In the genomic region with DNA sequence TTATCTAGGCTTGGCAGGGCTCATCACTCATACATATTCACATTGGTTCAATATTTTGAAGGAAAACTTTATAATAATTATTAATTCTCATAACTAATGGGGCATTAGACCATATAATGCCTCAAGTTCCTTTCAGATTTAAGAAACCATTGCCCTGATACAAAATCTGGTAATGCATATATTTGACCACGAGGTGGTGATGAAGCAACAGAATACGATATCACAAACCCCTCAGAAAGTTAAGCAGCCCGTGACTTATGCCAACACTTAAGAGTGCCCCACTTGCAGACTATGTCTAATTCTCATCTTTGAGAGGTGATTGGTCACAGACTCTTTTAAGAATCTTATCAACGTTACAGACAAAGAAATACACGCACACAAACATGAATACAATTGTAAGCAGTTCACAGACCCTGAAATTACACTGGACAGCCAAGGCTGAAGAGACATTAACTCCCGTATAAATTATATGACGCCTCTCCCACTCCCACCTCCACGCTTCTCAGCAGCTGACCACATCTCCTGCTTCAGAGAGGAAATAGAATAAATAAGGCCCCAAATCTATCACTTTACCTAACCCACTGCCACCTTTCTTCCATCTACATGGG, we compare ENCODE assay signal across 8 cellular contexts. TPM values are rescaled to one million over a fixed set of nuclear protein-coding genes. Genes with fewer than 3 reads are reported as not detected.
DNase-seq lines count a peak whose midpoint lies in the region; ATAC-seq and TF ChIP-seq lines count a peak whose summit lies in the region.

No MANE protein-coding gene starts in this region.

- no peaks in the 10 kb centered on the region for H3K27me3 Mint-ChIP-seq in Caco-2 (ENCODE audit: insufficient read depth, unreplicated experiment)
- H3K27me3 Mint-ChIP-seq in activated CD4-positive, alpha-beta T cell treated with anti-CD3 and anti-CD28 coated beads, Interleukin-2, amount 10 ng/mL, durations not matched to agents 24 days and 14 days: peaks cover 8% of the 10 kb centered on the region

- H3K4me3 Mint-ChIP-seq in Caco-2 (ENCODE audit: unreplicated experiment): no peak overlapping the region
- H3K4me3 Mint-ChIP-seq in activated CD4-positive, alpha-beta T cell treated with anti-CD3 and anti-CD28 coated beads, Interleukin-2, amount 10 ng/mL, durations not matched to agents 24 days and 14 days: no peak overlapping the region

- peaks cover 5% of the 10 kb centered on the region for H3K4me1 Mint-ChIP-seq in Caco-2 (ENCODE audit: low read depth, unreplicated experiment)
- peaks cover 10% of the 10 kb centered on the region for H3K4me1 Mint-ChIP-seq in activated CD4-positive, alpha-beta T cell treated with anti-CD3 and anti-CD28 coated beads, Interleukin-2, amount 10 ng/mL, durations not matched to agents 24 days and 14 days

- H3K27me3 ChIP-seq in Caco-2 (replicated peaks; ENCODE audit: control insufficient read depth, insufficient read depth, low read length) (no peaks in the 10 kb centered on the region), ovary (no peaks in the 10 kb centered on the region)

- CTCF ChIA-PET in Caco-2 (lab: Charles Lee): interaction anchor here (1.2 kb wide), 1 partner anchor 135 kb away, joined by 3 read pairs; no protein-coding TSS in a partner anchor

- H3K4me3 ChIP-seq in Caco-2 (ENCODE audit: low read depth, low read length) (no peak overlapping the region), fibroblast of villous mesenchyme (ENCODE audit: low read depth, low read length) (no peak overlapping the region), ovary (no peak overlapping the region)

- no peaks in the 10 kb centered on the region for H3K36me3 ChIP-seq in Caco-2 (ENCODE audit: control insufficient read depth, insufficient read depth, low read length)
- H3K36me3 ChIP-seq in ovary: no peaks in the 10 kb centered on the region

- no peak for TF ChIP-seq EP300 in ovary (IDR thresholded peaks at IDR 0.05)

- no peaks in the 10 kb centered on the region for H3K36me3 Mint-ChIP-seq in Caco-2 (ENCODE audit: insufficient read depth, unreplicated experiment)
- no peaks in the 10 kb centered on the region for H3K36me3 Mint-ChIP-seq in activated CD4-positive, alpha-beta T cell treated with anti-CD3 and anti-CD28 coated beads, Interleukin-2, amount 10 ng/mL, durations not matched to agents 24 days and 14 days (ENCODE audit: low read depth)

- H3K27ac Mint-ChIP-seq in Caco-2 (ENCODE audit: unreplicated experiment): no peak overlapping the region
- no peak overlapping the region for H3K27ac Mint-ChIP-seq in activated CD4-positive, alpha-beta T cell treated with anti-CD3 and anti-CD28 coated beads, Interleukin-2, amount 10 ng/mL, durations not matched to agents 24 days and 14 days

- H3K27ac ChIP-seq in ovary: no peak overlapping the region

- TF ChIP-seq POLR2A in ovary (IDR thresholded peaks at IDR 0.05): no peak

- intact Hi-C loops in Caco-2 (cut with micrococcal nuclease; ENCODE audit: unreplicated experiment): loop anchor here (1.0 to 5.0 kb wide), 4 partner anchors 136 to 432 kb away; no protein-coding TSS in a partner anchor
- intact Hi-C loops in activated CD4-positive, alpha-beta T cell treated with anti-CD3 and anti-CD28 coated beads, Interleukin-2, amount 10 ng/mL, durations not matched to agents 24 days and 14 days (cut with micrococcal nuclease): loop anchor here (1.0 kb wide), 4 partner anchors 136 to 432 kb away; no protein-coding TSS in a partner anchor
- intact Hi-C loops in ovary (cut with DNase I): loop anchor here in 3 of 4 donors (2.0 to 10.0 kb wide), 6 partner anchors 135 to 432 kb away; no protein-coding TSS in a partner anchor

- ATAC-seq in GM18868 (IDR thresholded peaks at IDR 0.05; ENCODE audit: unreplicated experiment) (peak; percentile 89), HG03135 (IDR thresholded peaks at IDR 0.05; ENCODE audit: unreplicated experiment) (peak; percentile 85)

- H3K4me1 ChIP-seq in Caco-2 (no peaks in the 10 kb centered on the region), ovary (ENCODE audit: insufficient read depth) (no peaks in the 10 kb centered on the region)

- peak; percentile 54 to 73 for TF ChIP-seq CTCF in Caco-2 (IDR thresholded peaks at IDR 0.05; ENCODE audit: insufficient read depth in 1 of 2, low read depth in 1 of 2, low read length in 1 of 2, severe bottlenecking in 1 of 2, unreplicated experiment in 1 of 2)
- peak; percentile 59 for TF ChIP-seq CTCF in fibroblast of villous mesenchyme (IDR thresholded peaks at IDR 0.05; ENCODE audit: insufficient read depth, low read depth, low read length)
- peak; percentile 32 to 69 (median 46) for TF ChIP-seq CTCF in ovary (IDR thresholded peaks at IDR 0.05)

- peak in 1 of 2 experiments; percentile 54 for DNase-seq in Caco-2
- peak; percentile 31 for DNase-seq in NCI-H226
- DNase-seq in activated CD4-positive, alpha-beta T cell treated with anti-CD3 and anti-CD28 coated beads, Interleukin-2, amount 10 ng/mL, durations not matched to agents 24 days and 14 days: peak; percentile 84
- peak; percentile 76 for DNase-seq in fibroblast of villous mesenchyme (ENCODE audit: low read depth)
- no peak for DNase-seq in ovary
- DNase-seq in activated CD8-positive, alpha-beta memory T cell treated with anti-CD3 and anti-CD28 coated beads, Interleukin-2, amount 50 U/mL, for 48 hours: no peak

- no peaks in the 10 kb centered on the region for H3K9me3 ChIP-seq in Caco-2
- H3K9me3 ChIP-seq in ovary: no peaks in the 10 kb centered on the region

- 17 to 22% (median 19%) methylated on average over 8 of the region's 8 CpGs for WGBS in ovary, 3 donors

- H3K9me3 Mint-ChIP-seq in Caco-2 (ENCODE audit: unreplicated experiment): no peaks in the 10 kb centered on the region
- H3K9me3 Mint-ChIP-seq in activated CD4-positive, alpha-beta T cell treated with anti-CD3 and anti-CD28 coated beads, Interleukin-2, amount 10 ng/mL, durations not matched to agents 24 days and 14 days: no peaks in the 10 kb centered on the region

- POLR2A ChIA-PET in Caco-2 (lab: Charles Lee): no interaction called here

- no TSS peak for BruUV-seq in Caco-2 (replicated peaks; lab: Mats Ljungman, UMichigan)

RNA-seq across cellular contexts. Expression of a gene that starts 20.7 kb away (rescaled TPM):
- total RNA-seq in Caco-2 (2022) (0.32 and 0.70 TPM in 2 replicates), fibroblast of villous mesenchyme (under 0.01 TPM in 2 replicates), ovary (10 to 100 TPM in 1 of 7 donors, 1 to 10 TPM in 5, under 1 TPM in 1; 0.88 to 14.0 (median 2.5) TPM)
- total RNA-seq in activated CD4-positive, alpha-beta T cell treated with anti-CD3 and anti-CD28 coated beads, Interleukin-2, amount 10 ng/mL, durations not matched to agents 24 days and 14 days: 0.17 and 0.23 TPM in 2 replicates
- under 1 TPM; 0.42 to 0.80 TPM for polyA plus RNA-seq in ovary

RNA-seq across cellular contexts. Expression of a gene that starts 36.6 kb away (rescaled TPM):
- total RNA-seq in Caco-2 (2022) (155 and 161 TPM in 2 replicates), fibroblast of villous mesenchyme (47.0 and 66.1 TPM in 2 replicates), ovary (10 to 100 TPM; 33.4 to 60.4 (median 54.4) TPM)
- total RNA-seq in activated CD4-positive, alpha-beta T cell treated with anti-CD3 and anti-CD28 coated beads, Interleukin-2, amount 10 ng/mL, durations not matched to agents 24 days and 14 days: 71.9 and 72.6 TPM in 2 replicates
- 100 to 1,000 TPM in 1 of 2 donors, 10 to 100 TPM in 1; 60.5 to 111 TPM for polyA plus RNA-seq in ovary

Comparison
In these comparisons a context has a peak if more than half of its experiments do, and no peak if none do; other contexts are left out.
1. DNase-seq: peak in NCI-H226 (single experiment), activated CD4-positive, alpha-beta T cell treated with anti-CD3 and anti-CD28 coated beads, Interleukin-2, amount 10 ng/mL, durations not matched to agents 24 days and 14 days (single experiment) and fibroblast of villous mesenchyme (single experiment); none in ovary (0 of 5) and activated CD8-positive, alpha-beta memory T cell treated with anti-CD3 and anti-CD28 coated beads, Interleukin-2, amount 50 U/mL, for 48 hours (single experiment).
2. Peak in every context shown above with its lines, with median percentiles within 50 percentile points of each other: CTCF ChIP-seq.